ENCODE assay signal across 9 cellular contexts in genomic region chr21:32414579-32415358, GRCh38. TPM values are rescaled to one million over a fixed set of nuclear protein-coding genes. Genes with fewer than 3 reads are reported as not detected.
DNase-seq lines count a peak whose midpoint lies in the region; ATAC-seq and TF ChIP-seq lines count a peak whose summit lies in the region.
"Had no signal": no experiment of that assay in that cellular context is flagged by ENCODE, and none has a peak within 500 bp of the region (broad histone marks: within the 10 kb centered on the region; RNA-seq: fewer than 3 reads in every experiment).

No MANE protein-coding gene starts in this region.

- H3K27me3 ChIP-seq in CD8-positive, alpha-beta memory T cell (ENCODE audit: insufficient read depth, low read length, poor library complexity, severe bottlenecking), result no peaks in the 10 kb centered on the region

- no peaks in the 10 kb centered on the region for H3K9me3 Mint-ChIP-seq in CD8-positive, alpha-beta memory T cell
- H3K9me3 Mint-ChIP-seq in progenitor cell of endocrine pancreas (ENCODE audit: low read depth), result no peaks in the 10 kb centered on the region
- H3K9me3 Mint-ChIP-seq: activated naive CD4-positive, alpha-beta T cell treated with anti-CD3 and anti-CD28 coated beads, Interleukin-2, amount 50 U/mL, for 24 hours had no signal

- H3K4me3 ChIP-seq in CD8-positive, alpha-beta memory T cell (ENCODE audit: low read length), result no peak overlapping the region
- H3K4me3 ChIP-seq in epithelial cell of esophagus (ENCODE audit: low read length), result peak overlapping the region; percentile 59

- peak overlapping the region in 3 of 7 donors; percentile 21 to 94 (median 56) for H3K4me3 Mint-ChIP-seq in CD8-positive, alpha-beta memory T cell
- no peak overlapping the region for H3K4me3 Mint-ChIP-seq in progenitor cell of endocrine pancreas (ENCODE audit: low read depth)

- H3K27ac Mint-ChIP-seq in CD8-positive, alpha-beta memory T cell, result peak overlapping the region in 6 of 8 donors; percentile 11 to 92 (median 56)
- no peak overlapping the region for H3K27ac Mint-ChIP-seq in progenitor cell of endocrine pancreas

- H3K9me3 ChIP-seq in CD8-positive, alpha-beta memory T cell (ENCODE audit: low read length), result no peaks in the 10 kb centered on the region

- no peak for DNase-seq in CD8-positive, alpha-beta memory T cell
- peak; percentile 50 for DNase-seq in NCI-H69 (lab: John Stamatoyannopoulos, UW)
- peak; percentile 60 for DNase-seq in epithelial cell of esophagus (ENCODE audit: low read depth)
- no peak for DNase-seq in progenitor cell of endocrine pancreas (ENCODE audit: low spot score, unreplicated experiment)
- DNase-seq in activated naive CD4-positive, alpha-beta T cell treated with Interleukin-2 at 50 U/mL for 16 hours, result no peak
- no peak for DNase-seq in DMS114 treated with DMSO at 0.1 percent for 48 hours (lab: John Stamatoyannopoulos, UW; ENCODE audit: unreplicated experiment)

- peaks cover 0 to 30% (median 2%) of the 10 kb centered on the region in 3 donors for H3K36me3 Mint-ChIP-seq in CD8-positive, alpha-beta memory T cell
- H3K36me3 Mint-ChIP-seq in progenitor cell of endocrine pancreas (ENCODE audit: insufficient read depth), result no peaks in the 10 kb centered on the region
- H3K36me3 Mint-ChIP-seq: activated naive CD4-positive, alpha-beta T cell treated with anti-CD3 and anti-CD28 coated beads, Interleukin-2, amount 50 U/mL, for 24 hours had no signal

- peaks cover 23% of the 10 kb centered on the region for H3K4me1 ChIP-seq in CD8-positive, alpha-beta memory T cell (ENCODE audit: insufficient read depth, low read length)

- no peaks in the 10 kb centered on the region for H3K36me3 ChIP-seq in CD8-positive, alpha-beta memory T cell (ENCODE audit: insufficient read depth, low read length)

- POLR2A ChIA-PET in CD8-positive, alpha-beta memory T cell (lab: Charles Lee), result interaction anchor here (1.2 to 1.3 kb wide), 3 partner anchors 8 to 14 kb away, joined by 3 to 7 read pairs (median 3); no protein-coding TSS in a partner anchor

- H3K4me1 Mint-ChIP-seq in CD8-positive, alpha-beta memory T cell, result peaks cover 43 to 72% (median 45%) of the 10 kb centered on the region in 3 donors
- peaks cover 28% of the 10 kb centered on the region for H3K4me1 Mint-ChIP-seq in progenitor cell of endocrine pancreas (ENCODE audit: low read depth)

- no peak overlapping the region for H3K27ac ChIP-seq in CD8-positive, alpha-beta memory T cell (ENCODE audit: low read depth, low read length)

- ATAC-seq in HG03442 (IDR thresholded peaks at IDR 0.05; ENCODE audit: unreplicated experiment), result no peak
- ATAC-seq in GM18519 (IDR thresholded peaks at IDR 0.05; ENCODE audit: low FRiP score, unreplicated experiment), result no peak

- TF ChIP-seq CTCF in epithelial cell of esophagus (IDR thresholded peaks at IDR 0.05; ENCODE audit: insufficient read depth, low read depth, low read length, missing control alignments) (peak; percentile 60), progenitor cell of endocrine pancreas (IDR thresholded peaks at IDR 0.05; ENCODE audit: unreplicated experiment) (peak; percentile 17)

- H3K27me3 Mint-ChIP-seq in CD8-positive, alpha-beta memory T cell, result no peaks in the 10 kb centered on the region
- H3K27me3 Mint-ChIP-seq in progenitor cell of endocrine pancreas, result peaks cover 50% of the 10 kb centered on the region
- H3K27me3 Mint-ChIP-seq: activated naive CD4-positive, alpha-beta T cell treated with anti-CD3 and anti-CD28 coated beads, Interleukin-2, amount 50 U/mL, for 24 hours had no signal

- CTCF ChIA-PET in CD8-positive, alpha-beta memory T cell (lab: Charles Lee), result interaction anchor here (1.2 to 4.9 kb wide), 3 partner anchors 10 to 186 kb away, joined by 3 to 25 read pairs (median 3); no protein-coding TSS in a partner anchor

RNA-seq across cellular contexts. Expression of gene EVA1C, which starts 2.3 kb away (rescaled TPM):
- total RNA-seq in CD8-positive, alpha-beta memory T cell, result 10 to 100 TPM; 13.4 to 16.2 TPM
- 25.8 TPM for polyA plus RNA-seq in CD8-positive, alpha-beta memory T cell
- not detected in 2 replicates for total RNA-seq in progenitor cell of endocrine pancreas

RNA-seq across cellular contexts. Expression of gene URB1, which starts 22.0 kb away (rescaled TPM):
- 10 to 100 TPM; 38.9 to 39.8 TPM for total RNA-seq in CD8-positive, alpha-beta memory T cell
- polyA plus RNA-seq in CD8-positive, alpha-beta memory T cell, result 3.9 TPM
- total RNA-seq in progenitor cell of endocrine pancreas, result 17.0 and 17.1 TPM in 2 replicates

Comparison
In these comparisons a context has a peak if more than half of its experiments do, and no peak if none do; other contexts are left out.
1. DNase-seq: peak in NCI-H69 (single experiment) and epithelial cell of esophagus (single experiment); none in CD8-positive, alpha-beta memory T cell (0 of 5), progenitor cell of endocrine pancreas (single experiment), activated naive CD4-positive, alpha-beta T cell treated with Interleukin-2 at 50 U/mL for 16 hours (single experiment) and DMS114 treated with DMSO at 0.1 percent for 48 hours (single experiment).
2. RNA of gene EVA1C, which starts 2.3 kb away (total RNA-seq): 13.4 to 16.2 TPM in CD8-positive, alpha-beta memory T cell; not detected in progenitor cell of endocrine pancreas; every median in the first group is over 10 times any median in the second.